ENCODE assay signal across 9 cellular contexts in genomic region chr1:200437556-200438203, GRCh38. TPM values are rescaled to one million over a fixed set of nuclear protein-coding genes. Genes with fewer than 3 reads are reported as not detected.
A peak's percentile ranks its signal among the peaks of the same experiment; 100 is the strongest.
DNase-seq lines count a peak whose midpoint lies in the region; ATAC-seq, FAIRE-seq and TF ChIP-seq lines count a peak whose summit lies in the region.
"Had no signal": no experiment of that assay in that cellular context is flagged by ENCODE, and none has a peak within 500 bp of the region (broad histone marks: within the 10 kb centered on the region; RNA-seq: fewer than 3 reads in every experiment).

No MANE protein-coding gene starts in this region.

- H3K4me3 ChIP-seq in astrocyte (ENCODE audit: insufficient read depth, low read depth, low read length) (no peak overlapping the region), sigmoid colon (peak overlapping the region; percentile 1 to 28 (median 12)), body of pancreas (no peak overlapping the region), tibial nerve (peak overlapping the region in 2 of 4 donors; percentile 10 to 23)
- H3K4me3 ChIP-seq: cardiac muscle cell had no signal

- no peaks in the 10 kb centered on the region for H4K20me1 ChIP-seq in astrocyte (ENCODE audit: insufficient read depth, low read length)

- H3K27ac ChIP-seq in astrocyte (ENCODE audit: low read depth, low read length) = no peak overlapping the region
- H3K27ac ChIP-seq in sigmoid colon = peak overlapping the region in 2 of 4 donors; percentile 34 to 49
- H3K27ac ChIP-seq in body of pancreas = peak overlapping the region in 1 of 4 donors; percentile 24
- no peak overlapping the region for H3K27ac ChIP-seq in tibial nerve
- H3K27ac ChIP-seq: cardiac muscle cell had no signal

- H2AFZ ChIP-seq in astrocyte (ENCODE audit: low read depth, low read length) = no peak overlapping the region

- 9 to 28% methylated on average over 5 of the region's 5 CpGs for WGBS in sigmoid colon, 2 donors
- WGBS in body of pancreas, 2 donors = 31 to 32% methylated on average over 5 of the region's 5 CpGs
- WGBS in tibial nerve, 2 donors = 32 to 34% methylated on average over 5 of the region's 5 CpGs

- H3K27me3 Mint-ChIP-seq in astrocyte (ENCODE audit: low read depth, unreplicated experiment) = no peaks in the 10 kb centered on the region

- H3K36me3 Mint-ChIP-seq in astrocyte (ENCODE audit: low read depth, unreplicated experiment) = no peaks in the 10 kb centered on the region

- no peak overlapping the region for H3K4me3 Mint-ChIP-seq in astrocyte (ENCODE audit: unreplicated experiment)

- TF ChIP-seq EP300 in sigmoid colon (IDR thresholded peaks at IDR 0.05) = no peak
- no peak for TF ChIP-seq EP300 in tibial nerve (IDR thresholded peaks at IDR 0.05)

- no peak overlapping the region for H3K9ac ChIP-seq in astrocyte (ENCODE audit: low read length)

- intact Hi-C loops in sigmoid colon (cut with DNase I) = no loop called here
- intact Hi-C loops in body of pancreas (cut with DNase I) = no loop called here

- TF ChIP-seq CTCF in astrocyte (IDR thresholded peaks at IDR 0.05; ENCODE audit: insufficient read depth, low read depth, low read length) = no peak
- TF ChIP-seq CTCF in sigmoid colon (IDR thresholded peaks at IDR 0.05) = no peak
- TF ChIP-seq CTCF in body of pancreas (IDR thresholded peaks at IDR 0.05) = no peak
- no peak for TF ChIP-seq CTCF in tibial nerve (IDR thresholded peaks at IDR 0.05)

- ATAC-seq in GM19324 (IDR thresholded peaks at IDR 0.05; ENCODE audit: low FRiP score, unreplicated experiment) (peak; percentile 79), HG03196 (IDR thresholded peaks at IDR 0.05; ENCODE audit: unreplicated experiment) (peak; percentile 65), body of pancreas (no peak)

- no peaks in the 10 kb centered on the region for H3K36me3 ChIP-seq in astrocyte (ENCODE audit: insufficient read depth, low read length)
- no peaks in the 10 kb centered on the region for H3K36me3 ChIP-seq in sigmoid colon
- no peaks in the 10 kb centered on the region for H3K36me3 ChIP-seq in body of pancreas (replicated peaks in 1 of 2; ENCODE audit: insufficient read depth in 1 of 2, low read depth in 2 of 2)
- no peaks in the 10 kb centered on the region for H3K36me3 ChIP-seq in tibial nerve
- H3K36me3 ChIP-seq: cardiac muscle cell had no signal

- no peak overlapping the region for H3K4me2 ChIP-seq in astrocyte (ENCODE audit: low read length)

- DNase-seq in astrocyte (ENCODE audit: low read depth) (peak; percentile 32), sigmoid colon (no peak), AG20443 (ENCODE audit: low spot score) (no peak), DMS53 treated with DMSO at 0.1 percent for 48 hours (lab: John Stamatoyannopoulos, UW; ENCODE audit: unreplicated experiment) (no peak), body of pancreas (no peak), tibial nerve (ENCODE audit: low spot score in 2 of 2) (no peak)

- no peaks in the 10 kb centered on the region for H3K9me3 ChIP-seq in astrocyte (ENCODE audit: insufficient read depth, low read depth, low read length)
- H3K9me3 ChIP-seq in sigmoid colon = no peaks in the 10 kb centered on the region
- H3K9me3 ChIP-seq in body of pancreas = no peaks in the 10 kb centered on the region
- H3K9me3 ChIP-seq in tibial nerve = no peaks in the 10 kb centered on the region

- no peaks in the 10 kb centered on the region for H3K79me2 ChIP-seq in astrocyte (ENCODE audit: insufficient read depth, low read length)

- H3K4me1 ChIP-seq in astrocyte (ENCODE audit: insufficient read depth, low read length) = peaks cover 4% of the 10 kb centered on the region
- peaks cover 0 to 20% (median 8%) of the 10 kb centered on the region in 4 donors for H3K4me1 ChIP-seq in sigmoid colon
- H3K4me1 ChIP-seq in body of pancreas = peaks cover 8% of the 10 kb centered on the region
- peaks cover 0 to 7% (median 0%) of the 10 kb centered on the region in 4 donors for H3K4me1 ChIP-seq in tibial nerve

- H3K4me1 Mint-ChIP-seq in astrocyte (ENCODE audit: low read depth, unreplicated experiment) = peaks cover 24% of the 10 kb centered on the region

- H3K27ac Mint-ChIP-seq in astrocyte (ENCODE audit: unreplicated experiment) = no peak overlapping the region

- peaks cover 1% of the 10 kb centered on the region for H3K9me3 Mint-ChIP-seq in astrocyte (ENCODE audit: unreplicated experiment)

- peak; percentile 81 for FAIRE-seq in astrocyte (lab: Jason Lieb, UNC)

- TF ChIP-seq POLR2A in sigmoid colon (IDR thresholded peaks at IDR 0.05) (no peak), body of pancreas (IDR thresholded peaks at IDR 0.05) (no peak), tibial nerve (IDR thresholded peaks at IDR 0.05) (no peak)

- H3K27me3 ChIP-seq in astrocyte (ENCODE audit: insufficient read depth, low read length) = no peaks in the 10 kb centered on the region
- no peaks in the 10 kb centered on the region for H3K27me3 ChIP-seq in sigmoid colon
- no peaks in the 10 kb centered on the region for H3K27me3 ChIP-seq in body of pancreas
- H3K27me3 ChIP-seq in tibial nerve = no peaks in the 10 kb centered on the region
- H3K27me3 ChIP-seq: cardiac muscle cell had no signal

RNA-seq across cellular contexts. Expression of gene ZNF281, which starts 27.8 kb away (rescaled TPM):
- 36.2 and 39.3 TPM in 2 replicates for total RNA-seq in astrocyte
- 10 to 100 TPM; 13.2 to 16.4 (median 15.3) TPM for total RNA-seq in sigmoid colon
- 1 to 10 TPM; 2.1 to 4.8 (median 2.4) TPM for polyA plus RNA-seq in sigmoid colon
- total RNA-seq in body of pancreas = 1 to 10 TPM; 6.5 to 7.9 TPM
- total RNA-seq in tibial nerve = 10 to 100 TPM in 1 of 4 donors, 1 to 10 TPM in 3; 8.0 to 12.9 (median 8.9) TPM

Comparison
In these comparisons a context has a peak if more than half of its experiments do, and no peak if none do; other contexts are left out.
1. H3K4me3 ChIP-seq: peak in sigmoid colon (4 of 4); none in astrocyte (single experiment) and body of pancreas (0 of 2).